Comparison of ENCODE assay signal across 1 cellular context in the genomic region with DNA sequence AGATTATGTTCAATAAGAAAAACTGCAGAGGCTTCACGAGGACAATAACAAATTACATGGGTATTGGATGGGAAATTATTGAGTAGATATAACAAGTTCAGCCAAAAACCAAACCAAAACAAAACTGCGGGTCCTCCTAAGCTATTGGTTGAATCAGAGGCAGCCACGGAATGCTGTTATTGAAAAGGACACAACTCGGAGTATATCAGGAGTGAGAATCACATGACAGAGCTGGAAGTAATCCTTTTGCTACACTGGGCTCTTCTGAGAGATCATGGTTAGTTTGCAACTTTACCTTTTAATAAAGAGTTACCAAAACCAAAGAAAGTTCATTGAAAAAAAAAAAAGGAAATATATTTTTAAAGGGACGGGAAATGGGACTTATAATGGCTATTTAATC.
A peak's percentile ranks its signal among the peaks of the same experiment; 100 is the strongest.
TF ChIP-seq lines count a peak whose summit lies in the region.

No MANE protein-coding gene starts in this region.

TF ChIP-seq in K562, 482 proteins besides CTCF, POLR2A, EP300 and RAD21 (continued from another document):
- TF ChIP-seq RAD51 (IDR thresholded peaks at IDR 0.05; ENCODE audit: borderline replicate concordance, low read depth) (peak; percentile 61), TSC22D4 (tag; IDR thresholded peaks at IDR 0.05) (no peak), GTF2F1 (IDR thresholded peaks at IDR 0.05; ENCODE audit: low read depth, low read length) (no peak), RBFOX2 (IDR thresholded peaks at IDR 0.05; ENCODE audit: low read depth, low read length) (no peak), L3MBTL2 (IDR thresholded peaks at IDR 0.05) (0 out of 2 replicates have a peak, but pooled peaks have one; percentile 17), CXXC5 (CRISPR knock-in tag; IDR thresholded peaks at IDR 0.05) (0 out of 2 replicates have a peak, but pooled peaks have one; percentile 12)
- TF ChIP-seq, protein P1, sequence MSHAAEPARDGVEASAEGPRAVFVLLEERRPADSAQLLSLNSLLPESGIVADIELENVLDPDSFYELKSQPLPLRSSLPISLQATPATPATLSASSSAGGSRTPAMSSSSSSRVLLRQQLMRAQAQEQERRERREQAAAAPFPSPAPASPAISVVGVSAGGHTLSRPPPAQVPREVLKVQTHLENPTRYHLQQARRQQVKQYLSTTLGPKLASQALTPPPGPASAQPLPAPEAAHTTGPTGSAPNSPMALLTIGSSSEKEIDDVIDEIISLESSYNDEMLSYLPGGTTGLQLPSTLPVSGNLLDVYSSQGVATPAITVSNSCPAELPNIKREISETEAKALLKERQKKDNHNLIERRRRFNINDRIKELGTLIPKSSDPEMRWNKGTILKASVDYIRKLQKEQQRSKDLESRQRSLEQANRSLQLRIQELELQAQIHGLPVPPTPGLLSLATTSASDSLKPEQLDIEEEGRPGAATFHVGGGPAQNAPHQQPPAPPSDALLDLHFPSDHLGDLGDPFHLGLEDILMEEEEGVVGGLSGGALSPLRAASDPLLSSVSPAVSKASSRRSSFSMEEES (CRISPR knock-in tag; IDR thresholded peaks at IDR 0.05), result peak; percentile 74; the same call in 1 of the 2 replicates
- TF ChIP-seq, protein P2, sequence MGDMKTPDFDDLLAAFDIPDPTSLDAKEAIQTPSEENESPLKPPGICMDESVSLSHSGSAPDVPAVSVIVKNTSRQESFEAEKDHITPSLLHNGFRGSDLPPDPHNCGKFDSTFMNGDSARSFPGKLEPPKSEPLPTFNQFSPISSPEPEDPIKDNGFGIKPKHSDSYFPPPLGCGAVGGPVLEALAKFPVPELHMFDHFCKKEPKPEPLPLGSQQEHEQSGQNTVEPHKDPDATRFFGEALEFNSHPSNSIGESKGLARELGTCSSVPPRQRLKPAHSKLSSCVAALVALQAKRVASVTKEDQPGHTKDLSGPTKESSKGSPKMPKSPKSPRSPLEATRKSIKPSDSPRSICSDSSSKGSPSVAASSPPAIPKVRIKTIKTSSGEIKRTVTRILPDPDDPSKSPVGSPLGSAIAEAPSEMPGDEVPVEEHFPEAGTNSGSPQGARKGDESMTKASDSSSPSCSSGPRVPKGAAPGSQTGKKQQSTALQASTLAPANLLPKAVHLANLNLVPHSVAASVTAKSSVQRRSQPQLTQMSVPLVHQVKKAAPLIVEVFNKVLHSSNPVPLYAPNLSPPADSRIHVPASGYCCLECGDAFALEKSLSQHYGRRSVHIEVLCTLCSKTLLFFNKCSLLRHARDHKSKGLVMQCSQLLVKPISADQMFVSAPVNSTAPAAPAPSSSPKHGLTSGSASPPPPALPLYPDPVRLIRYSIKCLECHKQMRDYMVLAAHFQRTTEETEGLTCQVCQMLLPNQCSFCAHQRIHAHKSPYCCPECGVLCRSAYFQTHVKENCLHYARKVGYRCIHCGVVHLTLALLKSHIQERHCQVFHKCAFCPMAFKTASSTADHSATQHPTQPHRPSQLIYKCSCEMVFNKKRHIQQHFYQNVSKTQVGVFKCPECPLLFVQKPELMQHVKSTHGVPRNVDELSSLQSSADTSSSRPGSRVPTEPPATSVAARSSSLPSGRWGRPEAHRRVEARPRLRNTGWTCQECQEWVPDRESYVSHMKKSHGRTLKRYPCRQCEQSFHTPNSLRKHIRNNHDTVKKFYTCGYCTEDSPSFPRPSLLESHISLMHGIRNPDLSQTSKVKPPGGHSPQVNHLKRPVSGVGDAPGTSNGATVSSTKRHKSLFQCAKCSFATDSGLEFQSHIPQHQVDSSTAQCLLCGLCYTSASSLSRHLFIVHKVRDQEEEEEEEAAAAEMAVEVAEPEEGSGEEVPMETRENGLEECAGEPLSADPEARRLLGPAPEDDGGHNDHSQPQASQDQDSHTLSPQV (IDR thresholded peaks at IDR 0.05), result no peak
